8 cellular contexts compared by ENCODE assay signal in the genomic region with DNA sequence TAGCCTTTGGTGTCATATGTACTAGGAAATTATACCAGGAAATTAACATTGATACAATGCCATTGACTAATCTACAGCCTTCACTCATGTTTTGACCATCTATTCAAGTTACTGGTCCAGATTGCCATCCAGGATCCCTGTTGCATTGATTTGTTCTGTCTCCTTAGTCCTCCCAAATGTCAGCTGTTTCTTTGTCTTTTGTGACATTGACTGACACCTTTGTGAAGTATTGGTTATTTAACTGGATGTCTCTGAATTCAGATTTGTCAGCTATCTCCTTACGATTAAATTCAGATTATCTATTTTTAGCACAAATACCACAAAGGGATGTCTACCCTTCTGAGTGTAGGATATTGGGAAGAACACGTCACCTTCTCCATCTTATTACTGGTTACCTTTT.
"Had no signal": no experiment of that assay in that cellular context is flagged by ENCODE, and none has a peak within 500 bp of the region (broad histone marks: within the 10 kb centered on the region; RNA-seq: fewer than 3 reads in every experiment).

No MANE protein-coding gene starts in this region.

- DNase-seq: GDM1, GF-D8 had no signal

- ATAC-seq: GM12878 had no signal

- FAIRE-seq: G401.6, GM12878, GM12891, GM12892, GM18507, GM19239 had no signal

- H3K4me3 ChIP-seq: GM12878 had no signal
